1 cellular context compared by ENCODE assay signal in the genomic region with DNA sequence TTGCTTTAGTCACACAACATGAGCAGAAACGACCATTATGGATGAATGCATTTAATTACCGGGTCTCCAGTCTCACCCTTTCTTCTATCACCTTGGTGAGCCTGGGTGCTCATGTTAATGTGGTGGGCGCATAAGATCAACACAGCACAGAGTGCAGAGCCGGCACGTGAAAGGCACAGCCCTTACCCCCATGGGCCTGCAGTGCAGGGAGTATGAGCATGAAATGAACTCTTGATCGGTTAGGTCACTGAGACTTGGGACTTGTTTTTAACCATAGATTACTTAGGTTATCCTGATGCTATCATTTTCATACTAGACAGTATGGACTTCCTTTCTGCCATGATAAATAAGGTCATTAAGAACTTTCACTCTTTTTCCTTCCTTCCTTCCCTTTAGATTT.
TF ChIP-seq lines count a peak whose summit lies in the region.

No MANE protein-coding gene starts in this region.

TF ChIP-seq in GM23338, 12 proteins besides CTCF, POLR2A, EP300 and RAD21 (continued from another document):
- TF ChIP-seq, protein P1, sequence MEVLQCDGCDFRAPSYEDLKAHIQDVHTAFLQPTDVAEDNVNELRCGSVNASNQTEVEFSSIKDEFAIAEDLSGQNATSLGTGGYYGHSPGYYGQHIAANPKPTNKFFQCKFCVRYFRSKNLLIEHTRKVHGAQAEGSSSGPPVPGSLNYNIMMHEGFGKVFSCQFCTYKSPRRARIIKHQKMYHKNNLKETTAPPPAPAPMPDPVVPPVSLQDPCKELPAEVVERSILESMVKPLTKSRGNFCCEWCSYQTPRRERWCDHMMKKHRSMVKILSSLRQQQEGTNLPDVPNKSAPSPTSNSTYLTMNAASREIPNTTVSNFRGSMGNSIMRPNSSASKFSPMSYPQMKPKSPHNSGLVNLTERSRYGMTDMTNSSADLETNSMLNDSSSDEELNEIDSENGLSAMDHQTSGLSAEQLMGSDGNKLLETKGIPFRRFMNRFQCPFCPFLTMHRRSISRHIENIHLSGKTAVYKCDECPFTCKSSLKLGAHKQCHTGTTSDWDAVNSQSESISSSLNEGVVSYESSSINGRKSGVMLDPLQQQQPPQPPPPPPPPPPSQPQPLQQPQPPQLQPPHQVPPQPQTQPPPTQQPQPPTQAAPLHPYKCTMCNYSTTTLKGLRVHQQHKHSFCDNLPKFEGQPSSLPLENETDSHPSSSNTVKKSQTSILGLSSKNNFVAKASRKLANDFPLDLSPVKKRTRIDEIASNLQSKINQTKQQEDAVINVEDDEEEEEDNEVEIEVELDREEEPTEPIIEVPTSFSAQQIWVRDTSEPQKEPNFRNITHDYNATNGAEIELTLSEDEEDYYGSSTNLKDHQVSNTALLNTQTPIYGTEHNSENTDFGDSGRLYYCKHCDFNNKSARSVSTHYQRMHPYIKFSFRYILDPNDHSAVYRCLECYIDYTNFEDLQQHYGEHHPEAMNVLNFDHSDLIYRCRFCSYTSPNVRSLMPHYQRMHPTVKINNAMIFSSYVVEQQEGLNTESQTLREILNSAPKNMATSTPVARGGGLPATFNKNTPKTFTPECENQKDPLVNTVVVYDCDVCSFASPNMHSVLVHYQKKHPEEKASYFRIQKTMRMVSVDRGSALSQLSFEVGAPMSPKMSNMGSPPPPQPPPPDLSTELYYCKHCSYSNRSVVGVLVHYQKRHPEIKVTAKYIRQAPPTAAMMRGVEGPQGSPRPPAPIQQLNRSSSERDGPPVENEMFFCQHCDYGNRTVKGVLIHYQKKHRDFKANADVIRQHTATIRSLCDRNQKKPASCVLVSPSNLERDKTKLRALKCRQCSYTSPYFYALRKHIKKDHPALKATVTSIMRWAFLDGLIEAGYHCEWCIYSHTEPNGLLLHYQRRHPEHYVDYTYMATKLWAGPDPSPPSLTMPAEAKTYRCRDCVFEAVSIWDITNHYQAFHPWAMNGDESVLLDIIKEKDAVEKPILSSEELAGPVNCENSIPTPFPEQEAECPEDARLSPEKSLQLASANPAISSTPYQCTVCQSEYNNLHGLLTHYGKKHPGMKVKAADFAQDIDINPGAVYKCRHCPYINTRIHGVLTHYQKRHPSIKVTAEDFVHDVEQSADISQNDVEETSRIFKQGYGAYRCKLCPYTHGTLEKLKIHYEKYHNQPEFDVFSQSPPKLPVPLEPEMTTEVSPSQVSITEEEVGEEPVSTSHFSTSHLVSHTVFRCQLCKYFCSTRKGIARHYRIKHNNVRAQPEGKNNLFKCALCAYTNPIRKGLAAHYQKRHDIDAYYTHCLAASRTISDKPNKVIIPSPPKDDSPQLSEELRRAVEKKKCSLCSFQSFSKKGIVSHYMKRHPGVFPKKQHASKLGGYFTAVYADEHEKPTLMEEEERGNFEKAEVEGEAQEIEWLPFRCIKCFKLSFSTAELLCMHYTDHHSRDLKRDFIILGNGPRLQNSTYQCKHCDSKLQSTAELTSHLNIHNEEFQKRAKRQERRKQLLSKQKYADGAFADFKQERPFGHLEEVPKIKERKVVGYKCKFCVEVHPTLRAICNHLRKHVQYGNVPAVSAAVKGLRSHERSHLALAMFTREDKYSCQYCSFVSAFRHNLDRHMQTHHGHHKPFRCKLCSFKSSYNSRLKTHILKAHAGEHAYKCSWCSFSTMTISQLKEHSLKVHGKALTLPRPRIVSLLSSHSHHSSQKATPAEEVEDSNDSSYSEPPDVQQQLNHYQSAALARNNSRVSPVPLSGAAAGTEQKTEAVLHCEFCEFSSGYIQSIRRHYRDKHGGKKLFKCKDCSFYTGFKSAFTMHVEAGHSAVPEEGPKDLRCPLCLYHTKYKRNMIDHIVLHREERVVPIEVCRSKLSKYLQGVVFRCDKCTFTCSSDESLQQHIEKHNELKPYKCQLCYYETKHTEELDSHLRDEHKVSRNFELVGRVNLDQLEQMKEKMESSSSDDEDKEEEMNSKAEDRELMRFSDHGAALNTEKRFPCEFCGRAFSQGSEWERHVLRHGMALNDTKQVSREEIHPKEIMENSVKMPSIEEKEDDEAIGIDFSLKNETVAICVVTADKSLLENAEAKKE (CRISPR knock-in tag; IDR thresholded peaks at IDR 0.05) = no peak
- no peak for TF ChIP-seq ZNF331 (CRISPR knock-in tag; IDR thresholded peaks at IDR 0.05; ENCODE audit: low read depth)
- TF ChIP-seq, protein P2, sequence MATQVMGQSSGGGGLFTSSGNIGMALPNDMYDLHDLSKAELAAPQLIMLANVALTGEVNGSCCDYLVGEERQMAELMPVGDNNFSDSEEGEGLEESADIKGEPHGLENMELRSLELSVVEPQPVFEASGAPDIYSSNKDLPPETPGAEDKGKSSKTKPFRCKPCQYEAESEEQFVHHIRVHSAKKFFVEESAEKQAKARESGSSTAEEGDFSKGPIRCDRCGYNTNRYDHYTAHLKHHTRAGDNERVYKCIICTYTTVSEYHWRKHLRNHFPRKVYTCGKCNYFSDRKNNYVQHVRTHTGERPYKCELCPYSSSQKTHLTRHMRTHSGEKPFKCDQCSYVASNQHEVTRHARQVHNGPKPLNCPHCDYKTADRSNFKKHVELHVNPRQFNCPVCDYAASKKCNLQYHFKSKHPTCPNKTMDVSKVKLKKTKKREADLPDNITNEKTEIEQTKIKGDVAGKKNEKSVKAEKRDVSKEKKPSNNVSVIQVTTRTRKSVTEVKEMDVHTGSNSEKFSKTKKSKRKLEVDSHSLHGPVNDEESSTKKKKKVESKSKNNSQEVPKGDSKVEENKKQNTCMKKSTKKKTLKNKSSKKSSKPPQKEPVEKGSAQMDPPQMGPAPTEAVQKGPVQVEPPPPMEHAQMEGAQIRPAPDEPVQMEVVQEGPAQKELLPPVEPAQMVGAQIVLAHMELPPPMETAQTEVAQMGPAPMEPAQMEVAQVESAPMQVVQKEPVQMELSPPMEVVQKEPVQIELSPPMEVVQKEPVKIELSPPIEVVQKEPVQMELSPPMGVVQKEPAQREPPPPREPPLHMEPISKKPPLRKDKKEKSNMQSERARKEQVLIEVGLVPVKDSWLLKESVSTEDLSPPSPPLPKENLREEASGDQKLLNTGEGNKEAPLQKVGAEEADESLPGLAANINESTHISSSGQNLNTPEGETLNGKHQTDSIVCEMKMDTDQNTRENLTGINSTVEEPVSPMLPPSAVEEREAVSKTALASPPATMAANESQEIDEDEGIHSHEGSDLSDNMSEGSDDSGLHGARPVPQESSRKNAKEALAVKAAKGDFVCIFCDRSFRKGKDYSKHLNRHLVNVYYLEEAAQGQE (IDR thresholded peaks at IDR 0.05; ENCODE audit: unreplicated experiment) = no peak
- TF ChIP-seq, protein P3, sequence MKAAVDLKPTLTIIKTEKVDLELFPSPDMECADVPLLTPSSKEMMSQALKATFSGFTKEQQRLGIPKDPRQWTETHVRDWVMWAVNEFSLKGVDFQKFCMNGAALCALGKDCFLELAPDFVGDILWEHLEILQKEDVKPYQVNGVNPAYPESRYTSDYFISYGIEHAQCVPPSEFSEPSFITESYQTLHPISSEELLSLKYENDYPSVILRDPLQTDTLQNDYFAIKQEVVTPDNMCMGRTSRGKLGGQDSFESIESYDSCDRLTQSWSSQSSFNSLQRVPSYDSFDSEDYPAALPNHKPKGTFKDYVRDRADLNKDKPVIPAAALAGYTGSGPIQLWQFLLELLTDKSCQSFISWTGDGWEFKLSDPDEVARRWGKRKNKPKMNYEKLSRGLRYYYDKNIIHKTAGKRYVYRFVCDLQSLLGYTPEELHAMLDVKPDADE (IDR thresholded peaks at IDR 0.05) = no peak
